In the genomic region with DNA sequence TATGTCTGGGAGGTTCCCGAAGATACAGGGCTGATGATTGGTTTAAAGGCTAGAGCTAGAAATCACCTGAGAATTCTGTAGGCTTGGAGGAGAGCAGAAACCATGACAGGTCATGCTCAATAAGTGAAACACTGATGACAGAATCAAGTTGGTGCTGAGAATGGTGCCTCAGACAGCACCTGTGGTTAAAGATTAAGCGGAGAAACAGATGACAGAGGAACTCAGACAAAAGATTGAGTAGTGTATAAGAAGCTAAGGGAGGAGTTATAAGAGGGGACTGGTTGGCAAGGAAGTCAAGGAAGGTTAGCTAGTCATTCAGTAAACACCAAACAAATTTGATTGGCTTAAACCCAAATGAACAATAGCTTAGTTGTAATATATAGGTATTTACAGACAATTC, we compare ENCODE assay signal across 26 cellular contexts.
"Had no signal": no experiment of that assay in that cellular context is flagged by ENCODE, and none has a peak within 500 bp of the region (broad histone marks: within the 10 kb centered on the region; RNA-seq: fewer than 3 reads in every experiment).

No MANE protein-coding gene starts in this region.

- H3K27me3 ChIP-seq: ovary, right atrium auricular region, right lobe of liver, tibial nerve, uterus had no signal

- H3K9me3 Mint-ChIP-seq: natural killer cell treated with Interleukin-12 subunit alpha and Interleukin-12 subunit beta and Interleukin-15 and Interleukin-18, amount 100 ng/mL, for 72 hours; stimulated activated memory B cell treated with anti-CD40 and anti-IgM and Interleukin-4, amounts not matched to agents 10 μg/mL and 1 μg/mL and 100 μg/mL, for 72 hours; stimulated activated naive CD8-positive, alpha-beta T cell treated with anti-CD3 and anti-CD28 coated beads, Interleukin-15, amount 100 ng/mL, for 72 hours had no signal

- H3K4me1 ChIP-seq: left ventricle myocardium inferior, right atrium auricular region, right lobe of liver, tibial nerve, uterus had no signal

- H3K36me3 ChIP-seq: left ventricle myocardium inferior, ovary, right atrium auricular region, right lobe of liver, tibial nerve, uterus had no signal

- H3K4me1 Mint-ChIP-seq: immature natural killer cell; stimulated activated memory B cell treated with anti-CD40 and anti-IgM and Interleukin-4, amounts not matched to agents 10 μg/mL and 1 μg/mL and 100 μg/mL, for 72 hours; stimulated activated naive CD8-positive, alpha-beta T cell treated with anti-CD3 and anti-CD28 coated beads, Interleukin-15, amount 100 ng/mL, for 72 hours had no signal

- H3K27ac Mint-ChIP-seq: immature natural killer cell; naive thymus-derived CD4-positive, alpha-beta T cell; natural killer cell treated with Interleukin-12 subunit alpha and Interleukin-12 subunit beta and Interleukin-15 and Interleukin-18, amount 100 ng/mL, for 72 hours; progenitor cell of endocrine pancreas; stimulated activated memory B cell treated with anti-CD40 and anti-IgM and Interleukin-4, amounts not matched to agents 10 μg/mL and 1 μg/mL and 100 μg/mL, for 72 hours; stimulated activated naive CD8-positive, alpha-beta T cell treated with anti-CD3 and anti-CD28 coated beads, Interleukin-15, amount 100 ng/mL, for 72 hours; type B pancreatic cell had no signal

- H3K27me3 Mint-ChIP-seq: natural killer cell treated with Interleukin-12 subunit alpha and Interleukin-12 subunit beta and Interleukin-15 and Interleukin-18, amount 100 ng/mL, for 72 hours; progenitor cell of endocrine pancreas; stimulated activated memory B cell treated with anti-CD40 and anti-IgM and Interleukin-4, amounts not matched to agents 10 μg/mL and 1 μg/mL and 100 μg/mL, for 72 hours; stimulated activated naive CD8-positive, alpha-beta T cell treated with anti-CD3 and anti-CD28 coated beads, Interleukin-15, amount 100 ng/mL, for 72 hours; type B pancreatic cell had no signal

- H3K27ac ChIP-seq: left ventricle myocardium inferior, ovary, right atrium auricular region, right lobe of liver, tibial nerve, uterus had no signal

- ATAC-seq: mucosa of descending colon; naive thymus-derived CD4-positive, alpha-beta T cell; natural killer cell treated with Interleukin-12 subunit alpha and Interleukin-12 subunit beta and Interleukin-15 and Interleukin-18, amount 100 ng/mL, for 72 hours; right lobe of liver; stimulated activated memory B cell treated with anti-CD40 and anti-IgM and Interleukin-4, amounts not matched to agents 10 μg/mL and 1 μg/mL and 100 μg/mL, for 72 hours; stimulated activated naive CD8-positive, alpha-beta T cell treated with anti-CD3 and anti-CD28 coated beads, Interleukin-15, amount 100 ng/mL, for 72 hours had no signal

- H3K9me3 ChIP-seq: left ventricle myocardium inferior, mucosa of descending colon, ovary, right atrium auricular region, right lobe of liver, tibial nerve, uterus had no signal

- H3K4me3 ChIP-seq: left ventricle myocardium inferior, lung, mucosa of descending colon, ovary, right atrium auricular region, right lobe of liver, smooth muscle cell, tibial nerve, uterus had no signal

- FAIRE-seq: islet of Langerhans, kidney had no signal

- DNase-seq: hypothalamus; immature natural killer cell; kidney; left ventricle myocardium inferior; midbrain; mucosa of descending colon; naive thymus-derived CD4-positive, alpha-beta T cell; ovary; right lobe of liver; stimulated activated CD4-positive, alpha-beta T cell treated with anti-CD3 and anti-CD28 coated beads, Interleukin-1b, Interleukin-23, amount 100 ng/mL, for 48 hours; stimulated activated CD4-positive, alpha-beta T cell treated with anti-CD3 and anti-CD28 coated beads, Interleukin-2, amount 100 ng/mL, for 48 hours; stimulated activated CD4-positive, alpha-beta T cell treated with anti-CD3 and anti-CD28 coated beads, Interleukin-4, amount 100 ng/mL, for 4 hours; stimulated activated CD8-positive, alpha-beta memory T cell treated with anti-CD3 and anti-CD28 coated beads, Interleukin-4, amount 100 ng/mL, for 48 hours; stimulated activated naive CD4-positive, alpha-beta T cell treated with Interleukin-2 at 50 U/mL for 16 hours; stimulated activated naive CD8-positive, alpha-beta T cell treated with anti-CD3 and anti-CD28 coated beads, Interleukin-15, amount 100 ng/mL, for 72 hours; substantia nigra; uterus had no signal

- H3K4me3 Mint-ChIP-seq: immature natural killer cell; naive thymus-derived CD4-positive, alpha-beta T cell; natural killer cell treated with Interleukin-12 subunit alpha and Interleukin-12 subunit beta and Interleukin-15 and Interleukin-18, amount 100 ng/mL, for 72 hours; stimulated activated memory B cell treated with anti-CD40 and anti-IgM and Interleukin-4, amounts not matched to agents 10 μg/mL and 1 μg/mL and 100 μg/mL, for 72 hours; stimulated activated naive CD8-positive, alpha-beta T cell treated with anti-CD3 and anti-CD28 coated beads, Interleukin-15, amount 100 ng/mL, for 72 hours; type B pancreatic cell had no signal

- H3K36me3 Mint-ChIP-seq: immature natural killer cell; naive thymus-derived CD4-positive, alpha-beta T cell; natural killer cell treated with Interleukin-12 subunit alpha and Interleukin-12 subunit beta and Interleukin-15 and Interleukin-18, amount 100 ng/mL, for 72 hours; stimulated activated memory B cell treated with anti-CD40 and anti-IgM and Interleukin-4, amounts not matched to agents 10 μg/mL and 1 μg/mL and 100 μg/mL, for 72 hours; type B pancreatic cell had no signal

- H3K4me2 ChIP-seq: smooth muscle cell had no signal
